ENCODE assay signal across 19 cellular contexts in genomic region chr10:51129946-51130554, GRCh38. TPM values are rescaled to one million over a fixed set of nuclear protein-coding genes. Genes with fewer than 3 reads are reported as not detected.
DNase-seq lines count a peak whose midpoint lies in the region; ATAC-seq and TF ChIP-seq lines count a peak whose summit lies in the region.
"Had no signal": no experiment of that assay in that cellular context is flagged by ENCODE, and none has a peak within 500 bp of the region (broad histone marks: within the 10 kb centered on the region; RNA-seq: fewer than 3 reads in every experiment).

No MANE protein-coding gene starts in this region.

- H3K9me2 ChIP-seq in GM23248 (ENCODE audit: insufficient read depth), result no peaks in the 10 kb centered on the region

- H3K9me3 ChIP-seq in GM23248 (ENCODE audit: low read depth), result no peaks in the 10 kb centered on the region

- H3K36me3 ChIP-seq in GM23248 (ENCODE audit: low read depth), result no peaks in the 10 kb centered on the region

- no peak overlapping the region for H2AFZ ChIP-seq in GM23248

- no peak for TF ChIP-seq CTCF in epithelial cell of esophagus (IDR thresholded peaks at IDR 0.05; ENCODE audit: insufficient read depth, low read depth, low read length, missing control alignments)
- no peak for TF ChIP-seq CTCF in nephron progenitor cell (IDR thresholded peaks at IDR 0.05)
- TF ChIP-seq CTCF in Calu3 (IDR thresholded peaks at IDR 0.05; ENCODE audit: unreplicated experiment), result no peak

- no peaks in the 10 kb centered on the region for H3K4me1 ChIP-seq in GM23248 (ENCODE audit: insufficient read depth)
- H3K4me1 ChIP-seq: Caco-2 had no signal

- peak overlapping the region; percentile 8 for H3K27ac Mint-ChIP-seq in nephron progenitor cell
- H3K27ac Mint-ChIP-seq in activated CD4-positive, alpha-beta memory T cell treated with anti-CD3 and anti-CD28 coated beads for 36 hours, result no peak overlapping the region
- H3K27ac Mint-ChIP-seq in Calu3 (ENCODE audit: unreplicated experiment), result no peak overlapping the region
- H3K27ac Mint-ChIP-seq: T-cell had no signal

- no peaks in the 10 kb centered on the region for H3K4me1 Mint-ChIP-seq in nephron progenitor cell
- H3K4me1 Mint-ChIP-seq in activated CD4-positive, alpha-beta memory T cell treated with anti-CD3 and anti-CD28 coated beads for 36 hours (ENCODE audit: low read depth), result no peaks in the 10 kb centered on the region
- peaks cover 12% of the 10 kb centered on the region for H3K4me1 Mint-ChIP-seq in Calu3 (ENCODE audit: low read depth, unreplicated experiment)
- H3K4me1 Mint-ChIP-seq: T-cell had no signal

- H3K79me2 ChIP-seq in GM23248 (ENCODE audit: insufficient read depth), result 0 out of 2 replicates have a peak, but pooled peaks cover 9% of the 10 kb centered on the region

- H3K27ac ChIP-seq in GM23248, result no peak overlapping the region
- H3K27ac ChIP-seq: KMS-11 had no signal

- BruUV-seq in Calu3 (replicated peaks; lab: Mats Ljungman, UMichigan), result no TSS peak

- POLR2A ChIA-PET in activated CD4-positive, alpha-beta memory T cell treated with anti-CD3 and anti-CD28 coated beads for 36 hours (lab: Charles Lee), result no interaction called here

- H3K4me3 Mint-ChIP-seq in nephron progenitor cell, result no peak overlapping the region
- H3K4me3 Mint-ChIP-seq in activated CD4-positive, alpha-beta memory T cell treated with anti-CD3 and anti-CD28 coated beads for 36 hours, result no peak overlapping the region
- H3K4me3 Mint-ChIP-seq in Calu3 (ENCODE audit: low read depth, unreplicated experiment), result no peak overlapping the region
- H3K4me3 Mint-ChIP-seq: T-cell had no signal

- H3K27me3 Mint-ChIP-seq in nephron progenitor cell (ENCODE audit: low read depth, poor library complexity), result no peaks in the 10 kb centered on the region
- no peaks in the 10 kb centered on the region for H3K27me3 Mint-ChIP-seq in activated CD4-positive, alpha-beta memory T cell treated with anti-CD3 and anti-CD28 coated beads for 36 hours
- no peaks in the 10 kb centered on the region for H3K27me3 Mint-ChIP-seq in Calu3 (ENCODE audit: unreplicated experiment)
- H3K27me3 Mint-ChIP-seq: T-cell had no signal

- H3K4me3 ChIP-seq in GM23248, result no peak overlapping the region
- H3K4me3 ChIP-seq in epithelial cell of esophagus (ENCODE audit: low read length), result no peak overlapping the region

- H3K9me3 Mint-ChIP-seq in nephron progenitor cell, result peaks cover 10% of the 10 kb centered on the region
- peaks cover 3% of the 10 kb centered on the region for H3K9me3 Mint-ChIP-seq in activated CD4-positive, alpha-beta memory T cell treated with anti-CD3 and anti-CD28 coated beads for 36 hours
- H3K9me3 Mint-ChIP-seq in Calu3 (ENCODE audit: low read depth, unreplicated experiment), result no peaks in the 10 kb centered on the region

- H3K4me2 ChIP-seq in GM23248 (ENCODE audit: unreplicated experiment), result no peak overlapping the region
- H3K4me2 ChIP-seq: KMS-11 had no signal

- H3K36me3 Mint-ChIP-seq in nephron progenitor cell (ENCODE audit: low read depth), result peaks cover 9% of the 10 kb centered on the region
- H3K36me3 Mint-ChIP-seq in activated CD4-positive, alpha-beta memory T cell treated with anti-CD3 and anti-CD28 coated beads for 36 hours, result no peaks in the 10 kb centered on the region
- no peaks in the 10 kb centered on the region for H3K36me3 Mint-ChIP-seq in Calu3 (ENCODE audit: insufficient read depth, unreplicated experiment)
- H3K36me3 Mint-ChIP-seq: T-cell had no signal

- H3K9ac ChIP-seq in GM23248, result no peak overlapping the region
- H3K9ac ChIP-seq: KMS-11 had no signal

- in situ Hi-C loops in GM23248 (cut with MboI), result no loop called here

- intact Hi-C loops in activated CD4-positive, alpha-beta memory T cell treated with anti-CD3 and anti-CD28 coated beads for 36 hours (cut with micrococcal nuclease), result no loop called here
- intact Hi-C loops in Calu3 (cut with micrococcal nuclease; ENCODE audit: unreplicated experiment), result no loop called here

- no peaks in the 10 kb centered on the region for H3F3A ChIP-seq in GM23248 (ENCODE audit: insufficient read depth)

- no peak for ATAC-seq in GM19395 (IDR thresholded peaks at IDR 0.05; ENCODE audit: unreplicated experiment)
- ATAC-seq in HG02884 (IDR thresholded peaks at IDR 0.05; ENCODE audit: unreplicated experiment), result no peak
- ATAC-seq: HepG2, Right ventricle myocardium inferior, T-cell had no signal

- CTCF ChIA-PET in activated CD4-positive, alpha-beta memory T cell treated with anti-CD3 and anti-CD28 coated beads for 36 hours (lab: Charles Lee), result no interaction called here
- CTCF ChIA-PET in Calu3 (lab: Charles Lee), result no interaction called here

- H3K27me3 ChIP-seq in GM23248 (replicated peaks; ENCODE audit: insufficient read depth), result no peaks in the 10 kb centered on the region

- DNase-seq in GM23248 (peak; percentile 5), NCI-H524 (lab: John Stamatoyannopoulos, UW) (peak; percentile 22 to 50), epithelial cell of esophagus (ENCODE audit: low read depth) (peak; percentile 60), nephron progenitor cell (no peak), Calu3 (no peak)
- DNase-seq in activated CD4-positive, alpha-beta memory T cell treated with anti-CD3 and anti-CD28 coated beads for 36 hours, result no peak
- DNase-seq: ACHN, Caco-2, DMS79 treated with DMSO at 0.1 percent for 48 hours, HCEC 1CT, NCI-H1092, NCI-H187, NCI-H226, T-cell had no signal

- H4K20me1 ChIP-seq in GM23248 (ENCODE audit: insufficient read depth), result no peaks in the 10 kb centered on the region

- WGBS in GM23248 (ENCODE audit: low coverage in 1 of 2, low lambda C conversion rate in 2 of 2, missing lambda C conversion rate in 2 of 2), 2 experiments, result 67 to 82% methylated on average over 2 of the region's 2 CpGs

RNA-seq across cellular contexts. Expression of gene PRKG1, which starts 55.8 kb away (rescaled TPM):
- total RNA-seq in GM23248 (2014; rRNA removed; shearing (Covaris generic)), result 21.8 TPM in 2 replicates
- polyA plus RNA-seq in GM23248 (2016; fragmentation: Nextera tagmentation; extraction: Ambion mirVana), result 9.4 and 10.7 TPM in 2 replicates
- total RNA-seq in activated CD4-positive, alpha-beta memory T cell treated with anti-CD3 and anti-CD28 coated beads for 36 hours, result not detected
- 0.21 and 0.81 TPM in 2 replicates for total RNA-seq in Calu3 (2022)
- total RNA-seq: HepG2 had no signal

Comparison
In these comparisons a context has a peak if more than half of its experiments do, and no peak if none do; other contexts are left out.
1. DNase-seq: peak in GM23248 (single experiment), NCI-H524 (2 of 2) and epithelial cell of esophagus (single experiment); none in nephron progenitor cell (single experiment), activated CD4-positive, alpha-beta memory T cell treated with anti-CD3 and anti-CD28 coated beads for 36 hours (single experiment) and Calu3 (single experiment).
2. RNA of gene PRKG1, which starts 55.8 kb away (total RNA-seq): 21.8 TPM in GM23248; 0.21 to 0.81 TPM in Calu3 and not detected in activated CD4-positive, alpha-beta memory T cell treated with anti-CD3 and anti-CD28 coated beads for 36 hours; every median in the first group is over 10 times any median in the second.